Comparison of ENCODE assay signal across 29 cellular contexts in the genomic region with DNA sequence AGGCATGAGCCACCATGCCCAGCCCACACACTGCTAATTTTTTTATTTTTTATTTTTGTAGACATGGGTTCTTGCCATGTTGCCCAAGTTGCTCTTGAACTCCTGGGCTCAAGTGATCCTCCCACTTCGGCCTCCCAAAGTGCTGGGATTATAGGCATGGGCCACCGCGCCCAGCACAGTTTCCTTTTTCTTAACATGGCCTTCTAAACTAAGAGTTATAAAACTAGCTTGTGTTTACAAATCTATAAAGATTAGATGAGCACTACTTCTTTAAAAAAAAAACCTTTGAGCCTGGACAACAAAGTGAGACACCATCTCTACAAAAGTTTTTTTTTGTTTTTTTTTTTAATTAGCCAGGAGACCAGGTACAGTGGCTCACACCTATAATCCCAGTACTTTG.
"Had no signal": no experiment of that assay in that cellular context is flagged by ENCODE, and none has a peak within 500 bp of the region (broad histone marks: within the 10 kb centered on the region; RNA-seq: fewer than 3 reads in every experiment).

No MANE protein-coding gene starts in this region.

- H3K27ac ChIP-seq: neutrophil, pancreas, prostate gland, right lobe of liver, sigmoid colon, skin epidermis, spleen, suprapubic skin, testis, tibial artery, upper lobe of right lung, uterus had no signal

- FAIRE-seq: pancreas had no signal

- H3K4me3 ChIP-seq: pancreas, prostate gland, right lobe of liver, sigmoid colon, skin epidermis, smooth muscle cell, spleen, suprapubic skin, testis, tibial artery, transverse colon, upper lobe of right lung, uterus had no signal

- H3K27me3 ChIP-seq: neutrophil, pancreas, right lobe of liver, sigmoid colon, spleen, suprapubic skin, testis, tibial artery, transverse colon, upper lobe of right lung, uterus had no signal

- H3K9me3 ChIP-seq: neutrophil, pancreas, prostate gland, right lobe of liver, sigmoid colon, spleen, suprapubic skin, testis, tibial artery, transverse colon, upper lobe of right lung, uterus had no signal

- H3K36me3 ChIP-seq: uterus had no signal

- ATAC-seq: naive thymus-derived CD8-positive, alpha-beta T cell; natural killer cell treated with Interleukin-12 subunit alpha and Interleukin-12 subunit beta and Interleukin-15 and Interleukin-18, amount 100 ng/mL, for 72 hours; pancreas; right cardiac atrium; right lobe of liver; stimulated activated memory B cell treated with anti-CD40 and anti-IgM and Interleukin-4, amounts not matched to agents 10 μg/mL and 1 μg/mL and 100 μg/mL, for 72 hours; stimulated activated naive CD8-positive, alpha-beta T cell treated with anti-CD3 and anti-CD28 coated beads, Interleukin-15, amount 100 ng/mL, for 72 hours; stimulated activated naive CD8-positive, alpha-beta T cell treated with anti-CD3 and anti-CD28 coated beads, Interleukin-15, Interleukin-2, amounts not matched to agents 100 U/mL and 50 U/mL, for 24 hours; upper lobe of right lung had no signal

- DNase-seq: naive thymus-derived CD8-positive, alpha-beta T cell; nephron progenitor cell; nucleus accumbens; pancreas; right cardiac atrium; right lobe of liver; sigmoid colon; spleen; stimulated activated CD4-positive, alpha-beta T cell treated with anti-CD3 and anti-CD28 coated beads, Interleukin-12 subunit alpha, Interleukin-12 subunit beta, amount 100 ng/mL, for 4 hours; stimulated activated CD4-positive, alpha-beta T cell treated with anti-CD3 and anti-CD28 coated beads, Interleukin-1b, Interleukin-23, amount 100 ng/mL, for 48 hours; stimulated activated CD4-positive, alpha-beta T cell treated with anti-CD3 and anti-CD28 coated beads, Interleukin-4, amount 100 ng/mL, for 1 hour; stimulated activated CD4-positive, alpha-beta T cell treated with anti-CD3 and anti-CD28 coated beads, Interleukin-4, amount 100 ng/mL, for 4 hours; stimulated activated CD8-positive, alpha-beta memory T cell treated with anti-CD3 and anti-CD28 coated beads, Interleukin-4, amount 100 ng/mL, for 48 hours; stimulated activated naive CD4-positive, alpha-beta T cell; stimulated activated naive CD8-positive, alpha-beta T cell treated with anti-CD3 and anti-CD28 coated beads, Interleukin-15, amount 100 ng/mL, for 72 hours; stimulated activated naive CD8-positive, alpha-beta T cell treated with anti-CD3 and anti-CD28 coated beads, Interleukin-15, Interleukin-2, amounts not matched to agents 100 U/mL and 50 U/mL, for 24 hours; substantia nigra; testis; tibial artery; transverse colon; upper lobe of right lung; uterus had no signal

- H3K4me1 ChIP-seq: pancreas, prostate gland, right lobe of liver, sigmoid colon, suprapubic skin, testis, tibial artery, upper lobe of right lung, uterus had no signal
